32 cellular contexts compared by ENCODE assay signal in the genomic region with DNA sequence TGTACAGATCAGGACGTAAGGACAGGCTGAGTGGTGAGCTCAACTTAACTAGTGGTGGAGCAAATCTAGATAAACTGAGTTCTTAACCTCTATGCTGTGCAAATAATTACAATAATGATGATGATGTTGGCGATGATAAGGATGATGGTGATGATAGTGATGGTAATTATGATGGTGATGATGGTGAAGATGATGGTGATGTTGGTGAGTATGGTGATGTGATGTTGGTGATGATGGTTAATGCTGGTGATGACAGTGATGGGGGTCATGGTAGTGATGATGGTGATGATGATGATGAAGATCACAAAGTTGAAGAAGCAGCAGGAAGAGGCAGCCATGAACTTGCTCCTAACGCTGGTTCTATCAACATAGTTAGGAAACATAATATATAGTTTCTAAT.
"Had no signal": no experiment of that assay in that cellular context is flagged by ENCODE, and none has a peak within 500 bp of the region (broad histone marks: within the 10 kb centered on the region; RNA-seq: fewer than 3 reads in every experiment).

No MANE protein-coding gene starts in this region.

- H3K36me3 ChIP-seq: neutrophil, spleen, suprapubic skin, tibial artery, transverse colon, upper lobe of right lung, vagina had no signal

- H3K27ac ChIP-seq: neutrophil, parathyroid adenoma, psoas muscle, skin epidermis, spleen, suprapubic skin, testis, tibial artery, transverse colon, upper lobe of right lung, vagina had no signal

- H3K4me1 ChIP-seq: parathyroid adenoma, psoas muscle, spleen, suprapubic skin, testis, tibial artery, transverse colon, upper lobe of right lung, vagina had no signal

- H3K27ac Mint-ChIP-seq: naive B cell; natural killer cell; nephron progenitor cell; progenitor cell of endocrine pancreas; stimulated activated memory B cell treated with anti-CD40 and anti-IgM and Interleukin-4, amounts not matched to agents 10 μg/mL and 1 μg/mL and 100 μg/mL, for 72 hours; stimulated activated naive CD8-positive, alpha-beta T cell treated with anti-CD3 and anti-CD28 coated beads, Interleukin-15, amount 100 ng/mL, for 72 hours; type B pancreatic cell had no signal

- H3K79me2 ChIP-seq: parathyroid adenoma had no signal

- H3K4me3 ChIP-seq: psoas muscle, skin epidermis, smooth muscle cell, spleen, suprapubic skin, testis, tibial artery, transverse colon, upper lobe of right lung, vagina had no signal

- H3K36me3 Mint-ChIP-seq: naive B cell; natural killer cell; stimulated activated memory B cell treated with anti-CD40 and anti-IgM and Interleukin-4, amounts not matched to agents 10 μg/mL and 1 μg/mL and 100 μg/mL, for 72 hours; type B pancreatic cell had no signal

- H3K4me2 ChIP-seq: smooth muscle cell had no signal

- H3K4me3 Mint-ChIP-seq: naive B cell; natural killer cell; nephron progenitor cell; neural crest cell; stimulated activated memory B cell treated with anti-CD40 and anti-IgM and Interleukin-4, amounts not matched to agents 10 μg/mL and 1 μg/mL and 100 μg/mL, for 72 hours; stimulated activated naive CD8-positive, alpha-beta T cell treated with anti-CD3 and anti-CD28 coated beads, Interleukin-15, amount 100 ng/mL, for 72 hours; type B pancreatic cell had no signal

- DNase-seq: naive B cell; natural killer cell; nephron progenitor cell; nucleus accumbens; posterior cingulate gyrus; psoas muscle; right cardiac atrium; spleen; stimulated activated CD4-positive, alpha-beta T cell treated with anti-CD3 and anti-CD28 coated beads, Interleukin-12 subunit alpha, Interleukin-12 subunit beta, amount 100 ng/mL, for 4 hours; stimulated activated CD4-positive, alpha-beta T cell treated with anti-CD3 and anti-CD28 coated beads, Interleukin-1b, Interleukin-23, amount 100 ng/mL, for 48 hours; stimulated activated CD4-positive, alpha-beta T cell treated with anti-CD3 and anti-CD28 coated beads, Interleukin-4, amount 100 ng/mL, for 1 hour; stimulated activated CD4-positive, alpha-beta T cell treated with anti-CD3 and anti-CD28 coated beads, Interleukin-4, amount 100 ng/mL, for 4 hours; stimulated activated CD8-positive, alpha-beta memory T cell treated with anti-CD3 and anti-CD28 coated beads, Interleukin-4, amount 100 ng/mL, for 48 hours; stimulated activated naive CD4-positive, alpha-beta T cell; stimulated activated naive CD8-positive, alpha-beta T cell treated with anti-CD3 and anti-CD28 coated beads, Interleukin-15, amount 100 ng/mL, for 72 hours; stimulated activated naive CD8-positive, alpha-beta T cell treated with anti-CD3 and anti-CD28 coated beads, Interleukin-15, Interleukin-2, amounts not matched to agents 100 U/mL and 50 U/mL, for 24 hours; substantia nigra; testis; tibial artery; transverse colon; upper lobe of right lung had no signal

- H2AFZ ChIP-seq: parathyroid adenoma had no signal

- H3K9me3 Mint-ChIP-seq: natural killer cell; nephron progenitor cell; neural crest cell; stimulated activated memory B cell treated with anti-CD40 and anti-IgM and Interleukin-4, amounts not matched to agents 10 μg/mL and 1 μg/mL and 100 μg/mL, for 72 hours; stimulated activated naive CD8-positive, alpha-beta T cell treated with anti-CD3 and anti-CD28 coated beads, Interleukin-15, amount 100 ng/mL, for 72 hours; type B pancreatic cell had no signal

- ATAC-seq: natural killer cell; psoas muscle; right cardiac atrium; sciatic nerve; stimulated activated memory B cell treated with anti-CD40 and anti-IgM and Interleukin-4, amounts not matched to agents 10 μg/mL and 1 μg/mL and 100 μg/mL, for 72 hours; stimulated activated naive CD8-positive, alpha-beta T cell treated with anti-CD3 and anti-CD28 coated beads, Interleukin-15, amount 100 ng/mL, for 72 hours; stimulated activated naive CD8-positive, alpha-beta T cell treated with anti-CD3 and anti-CD28 coated beads, Interleukin-15, Interleukin-2, amounts not matched to agents 100 U/mL and 50 U/mL, for 24 hours; upper lobe of right lung had no signal

- H3K9me3 ChIP-seq: neutrophil, psoas muscle, spleen, suprapubic skin, testis, tibial artery, transverse colon, upper lobe of right lung, vagina had no signal

- H3K4me1 Mint-ChIP-seq: naive B cell; natural killer cell; nephron progenitor cell; neural crest cell; stimulated activated naive CD8-positive, alpha-beta T cell treated with anti-CD3 and anti-CD28 coated beads, Interleukin-15, amount 100 ng/mL, for 72 hours had no signal

- H3K27me3 ChIP-seq: testis, upper lobe of right lung, vagina had no signal

- H3K9ac ChIP-seq: parathyroid adenoma had no signal
